4 cellular contexts compared by ENCODE assay signal in genomic region chr17:20501896-20502295, GRCh38. TPM values are rescaled to one million over a fixed set of nuclear protein-coding genes. Genes with fewer than 3 reads are reported as not detected.
"Had no signal": no experiment of that assay in that cellular context is flagged by ENCODE, and none has a peak within 500 bp of the region (broad histone marks: within the 10 kb centered on the region; RNA-seq: fewer than 3 reads in every experiment).

No MANE protein-coding gene starts in this region.

RNA-seq across cellular contexts. Expression of gene LGALS9B, which starts 34.6 kb away (rescaled TPM):
- total RNA-seq: HT1080, LHCN-M2, MCF 10A, SJCRH30 had no signal
